ENCODE assay signal across 25 cellular contexts in genomic region chr12:3213171-3213570, GRCh38.
DNase-seq lines count a peak whose midpoint lies in the region; ATAC-seq and TF ChIP-seq lines count a peak whose summit lies in the region.
"Had no signal": no experiment of that assay in that cellular context is flagged by ENCODE, and none has a peak within 500 bp of the region (broad histone marks: within the 10 kb centered on the region; RNA-seq: fewer than 3 reads in every experiment).

No MANE protein-coding gene starts in this region.

- H3K4me3 ChIP-seq in WERI-Rb-1 (ENCODE audit: low read depth, low read length), result no peak overlapping the region
- H3K4me3 ChIP-seq: sigmoid colon, suprapubic skin had no signal

- no peaks in the 10 kb centered on the region for H3K9me3 ChIP-seq in WERI-Rb-1 (ENCODE audit: severe bottlenecking)
- H3K9me3 ChIP-seq: sigmoid colon, suprapubic skin had no signal

- peak overlapping the region; percentile 13 for H3K27ac Mint-ChIP-seq in type B pancreatic cell
- no peak overlapping the region for H3K27ac Mint-ChIP-seq in T-helper 2 cell treated with Interferon-gamma antibody and Interleukin-4, amounts not matched to agents 5 μg/mL and 100 μg/mL, for 36 hours
- H3K27ac Mint-ChIP-seq: activated CD4-positive, alpha-beta T cell treated with anti-CD3 and anti-CD28 coated beads for 36 hours; activated T-cell treated with anti-CD3 and anti-CD28 coated beads, Interleukin-2, amount 50 U/mL, for 24 hours; CD14-positive monocyte; stimulated activated naive B cell treated with anti-CD40 and anti-IgM and Interleukin-4, amounts not matched to agents 10 μg/mL and 1 μg/mL and 100 μg/mL, for 72 hours; T-helper 17 cell had no signal

- ATAC-seq in left cardiac atrium (peak; percentile 60 to 84), GM21723 (IDR thresholded peaks at IDR 0.05; ENCODE audit: unreplicated experiment) (no peak)
- ATAC-seq: activated CD4-positive, alpha-beta T cell treated with anti-CD3 and anti-CD28 coated beads for 36 hours; SK-N-SH treated with all-trans-retinoic acid at 6 μM for 48 hours; stimulated activated naive B cell treated with anti-CD40 and anti-IgM and Interleukin-4, amounts not matched to agents 10 μg/mL and 1 μg/mL and 100 μg/mL, for 72 hours; T-helper 17 cell had no signal

- TF ChIP-seq CTCF in WERI-Rb-1 (IDR thresholded peaks at IDR 0.05; ENCODE audit: low read depth, low read length) (no peak), type B pancreatic cell (conservative IDR thresholded peaks at IDR 0.05) (no peak)

- no peaks in the 10 kb centered on the region for H3K27me3 ChIP-seq in WERI-Rb-1 (ENCODE audit: insufficient read depth, low read depth, severe bottlenecking)
- H3K27me3 ChIP-seq: sigmoid colon, suprapubic skin had no signal

- H3K36me3 ChIP-seq in WERI-Rb-1, result peaks cover 93% of the 10 kb centered on the region
- H3K36me3 ChIP-seq: sigmoid colon, suprapubic skin had no signal

- intact Hi-C loops in left cardiac atrium (cut with DNase I), result no loop called here

- H3K27ac ChIP-seq in WERI-Rb-1, result peak overlapping the region; percentile 92
- H3K27ac ChIP-seq: sigmoid colon, suprapubic skin had no signal

- no peak overlapping the region for H3K4me3 Mint-ChIP-seq in type B pancreatic cell
- no peak overlapping the region for H3K4me3 Mint-ChIP-seq in T-helper 2 cell treated with Interferon-gamma antibody and Interleukin-4, amounts not matched to agents 5 μg/mL and 100 μg/mL, for 36 hours
- H3K4me3 Mint-ChIP-seq: activated CD4-positive, alpha-beta T cell treated with anti-CD3 and anti-CD28 coated beads for 36 hours; activated T-cell treated with anti-CD3 and anti-CD28 coated beads, Interleukin-2, amount 50 U/mL, for 24 hours; CD14-positive monocyte; central memory CD8-positive, alpha-beta T cell; neural crest cell; stimulated activated naive B cell treated with anti-CD40 and anti-IgM and Interleukin-4, amounts not matched to agents 10 μg/mL and 1 μg/mL and 100 μg/mL, for 72 hours; T-helper 17 cell had no signal

- peaks cover 29% of the 10 kb centered on the region for H3K4me1 Mint-ChIP-seq in type B pancreatic cell (ENCODE audit: unreplicated experiment)
- H3K4me1 Mint-ChIP-seq in T-helper 2 cell treated with Interferon-gamma antibody and Interleukin-4, amounts not matched to agents 5 μg/mL and 100 μg/mL, for 36 hours (ENCODE audit: low read depth), result no peaks in the 10 kb centered on the region
- H3K4me1 Mint-ChIP-seq: activated CD4-positive, alpha-beta T cell treated with anti-CD3 and anti-CD28 coated beads for 36 hours; central memory CD8-positive, alpha-beta T cell had no signal

- H3K36me3 Mint-ChIP-seq in type B pancreatic cell, result peaks cover 9% of the 10 kb centered on the region
- H3K36me3 Mint-ChIP-seq in T-helper 2 cell treated with Interferon-gamma antibody and Interleukin-4, amounts not matched to agents 5 μg/mL and 100 μg/mL, for 36 hours (ENCODE audit: low read depth), result no peaks in the 10 kb centered on the region
- H3K36me3 Mint-ChIP-seq: CD14-positive monocyte; stimulated activated naive B cell treated with anti-CD40 and anti-IgM and Interleukin-4, amounts not matched to agents 10 μg/mL and 1 μg/mL and 100 μg/mL, for 72 hours had no signal

- peak; percentile 92 for DNase-seq in NCI-H2171 (lab: John Stamatoyannopoulos, UW)
- peak; percentile 92 for DNase-seq in WERI-Rb-1
- peak; percentile 64 for DNase-seq in left cardiac atrium
- no peak for DNase-seq in type B pancreatic cell (ENCODE audit: extremely low spot score, unreplicated experiment)
- no peak for DNase-seq in T-helper 2 cell treated with Interferon-gamma antibody and Interleukin-4, amounts not matched to agents 5 μg/mL and 100 μg/mL, for 36 hours (ENCODE audit: low spot score)
- no peak for DNase-seq in activated CD4-positive, alpha-beta T cell treated with anti-CD3 and anti-CD28 coated beads for 1 hour
- DNase-seq: activated CD4-positive, alpha-beta T cell treated with anti-CD3 and anti-CD28 coated beads for 36 hours; activated gamma-delta T cell; activated T-cell treated with anti-CD3 and anti-CD28 coated beads, Interleukin-2, amount 50 U/mL, for 24 hours; Calu3; EL; GOT3; mammary epithelial cell; NCI-H187 treated with DMSO at 0.1 percent for 48 hours; NCI-H526 treated with DMSO at 0.1 percent for 48 hours; sigmoid colon; stimulated activated CD4-positive, alpha-beta T cell treated with anti-CD3 and anti-CD28 coated beads, Interleukin-4, amount 100 ng/mL, for 4 hours; stimulated activated naive B cell treated with anti-CD40 and anti-IgM and Interleukin-4, amounts not matched to agents 10 μg/mL and 1 μg/mL and 100 μg/mL, for 72 hours; T-helper 17 cell had no signal

- H3K27me3 Mint-ChIP-seq in type B pancreatic cell, result peaks cover 11% of the 10 kb centered on the region
- no peaks in the 10 kb centered on the region for H3K27me3 Mint-ChIP-seq in T-helper 2 cell treated with Interferon-gamma antibody and Interleukin-4, amounts not matched to agents 5 μg/mL and 100 μg/mL, for 36 hours (ENCODE audit: low read depth)
- H3K27me3 Mint-ChIP-seq: activated CD4-positive, alpha-beta T cell treated with anti-CD3 and anti-CD28 coated beads for 36 hours; activated T-cell treated with anti-CD3 and anti-CD28 coated beads, Interleukin-2, amount 50 U/mL, for 24 hours had no signal

- no peaks in the 10 kb centered on the region for H3K9me3 Mint-ChIP-seq in type B pancreatic cell
- H3K9me3 Mint-ChIP-seq in T-helper 2 cell treated with Interferon-gamma antibody and Interleukin-4, amounts not matched to agents 5 μg/mL and 100 μg/mL, for 36 hours, result no peaks in the 10 kb centered on the region
- H3K9me3 Mint-ChIP-seq: activated T-cell treated with anti-CD3 and anti-CD28 coated beads, Interleukin-2, amount 50 U/mL, for 24 hours; CD14-positive monocyte; central memory CD8-positive, alpha-beta T cell; neural crest cell; stimulated activated naive B cell treated with anti-CD40 and anti-IgM and Interleukin-4, amounts not matched to agents 10 μg/mL and 1 μg/mL and 100 μg/mL, for 72 hours had no signal

Comparison
In these comparisons a context has a peak if more than half of its experiments do, and no peak if none do; other contexts are left out.
1. DNase-seq: peak in NCI-H2171 (single experiment), WERI-Rb-1 (single experiment) and left cardiac atrium (single experiment); none in type B pancreatic cell (single experiment), T-helper 2 cell treated with Interferon-gamma antibody and Interleukin-4, amounts not matched to agents 5 μg/mL and 100 μg/mL, for 36 hours (single experiment) and activated CD4-positive, alpha-beta T cell treated with anti-CD3 and anti-CD28 coated beads for 1 hour (single experiment).